Comparison of ENCODE assay signal across 5 cellular contexts in genomic region chrX:10125248-10125615, GRCh38.
"Had no signal": no experiment of that assay in that cellular context is flagged by ENCODE, and none has a peak within 500 bp of the region (broad histone marks: within the 10 kb centered on the region; RNA-seq: fewer than 3 reads in every experiment).

No MANE protein-coding gene starts in this region.

- DNase-seq: H9, HCEC 1CT, IMR-90 had no signal

- H2AFZ ChIP-seq: GM23338 had no signal

- H3K4me3 Mint-ChIP-seq: GM23338, H9 had no signal

- H3K4me3 ChIP-seq: GM23338, K562 had no signal

- H3K4me1 Mint-ChIP-seq: H9 had no signal

- ATAC-seq: GM23338, K562 had no signal

- H3K4me2 ChIP-seq: GM23338 had no signal

- H3K27ac Mint-ChIP-seq: GM23338 had no signal
